11 cellular contexts compared by ENCODE assay signal in genomic region chr17:69869667-69870066, GRCh38.
DNase-seq lines count a peak whose midpoint lies in the region; ATAC-seq, FAIRE-seq and TF ChIP-seq lines count a peak whose summit lies in the region.
"Had no signal": no experiment of that assay in that cellular context is flagged by ENCODE, and none has a peak within 500 bp of the region (broad histone marks: within the 10 kb centered on the region; RNA-seq: fewer than 3 reads in every experiment).

No MANE protein-coding gene starts in this region.

- H3K4me3 Mint-ChIP-seq in H9: no peak overlapping the region

- H3K79me1 ChIP-seq in H9 (ENCODE audit: insufficient read depth, low read depth, low read length, poor library complexity, severe bottlenecking): no peaks in the 10 kb centered on the region

- H3K9me3 ChIP-seq in Karpas-422 (ENCODE audit: low read length) (no peaks in the 10 kb centered on the region), H9 (ENCODE audit: control insufficient read depth, low read depth, low read length) (no peaks in the 10 kb centered on the region)

- H4K20me1 ChIP-seq in Karpas-422 (ENCODE audit: insufficient read depth, low read depth, low read length): no peaks in the 10 kb centered on the region
- H4K20me1 ChIP-seq in H9 (ENCODE audit: control insufficient read depth, insufficient read depth, insufficient read length): no peaks in the 10 kb centered on the region

- H3K27ac Mint-ChIP-seq in H9: peak overlapping the region in 1 of 3 experiments; percentile 17; a peak in 2 of 7 replicates

- H3K23me2 ChIP-seq in H9 (ENCODE audit: insufficient read length, low read depth, low read length, poor library complexity, severe bottlenecking): no peaks in the 10 kb centered on the region

- H3K23ac ChIP-seq in H9 (ENCODE audit: insufficient read length, low read depth, low read length): no peak overlapping the region

- no peaks in the 10 kb centered on the region for H3K27me3 Mint-ChIP-seq in H9 (ENCODE audit: low read depth)

- H3K9ac ChIP-seq in Karpas-422 (ENCODE audit: low read length): no peak overlapping the region
- H3K9ac ChIP-seq in H9 (ENCODE audit: extremely low read depth, insufficient read length, low read length): no peak overlapping the region

- no peak overlapping the region for H3K14ac ChIP-seq in H9 (ENCODE audit: insufficient read depth, low read length)

- peaks cover 1 to 4% (median 1%) of the 10 kb centered on the region in 3 experiments; a peak in 3 of 7 replicates for H3K36me3 Mint-ChIP-seq in H9 (ENCODE audit: insufficient read depth in 1 of 3, low read depth in 3 of 3)

- no peak overlapping the region for H3K18ac ChIP-seq in H9 (ENCODE audit: insufficient read length, low read depth, low read length)

- H3K4ac ChIP-seq in H9 (ENCODE audit: low read depth, low read length): no peak overlapping the region

- H2BK20ac ChIP-seq in H9 (ENCODE audit: low read depth, low read length, poor library complexity, severe bottlenecking): no peak overlapping the region

- H2BK5ac ChIP-seq in H9 (ENCODE audit: insufficient read length, low read length): no peak overlapping the region

- H3K79me2 ChIP-seq in Karpas-422 (ENCODE audit: low read length) (no peaks in the 10 kb centered on the region), H9 (ENCODE audit: insufficient read depth, low read length) (no peaks in the 10 kb centered on the region)

- peaks cover 28 to 36% of the 10 kb centered on the region in 2 experiments for H3K4me1 Mint-ChIP-seq in H9

- H3K4me2 ChIP-seq in Karpas-422 (ENCODE audit: low read depth, low read length, poor library complexity, severe bottlenecking) (peak overlapping the region; percentile 17), H9 (ENCODE audit: insufficient read depth, insufficient read length, low read length) (no peak overlapping the region)

- H2AK5ac ChIP-seq in H9 (ENCODE audit: insufficient read length, low read length): no peak overlapping the region

- FAIRE-seq in HTR-8/SVneo (lab: Jason Lieb, UNC): no peak

- peak; percentile 9 for DNase-seq in GM10266 (ENCODE audit: extremely low spot score)
- DNase-seq in Karpas-422: no peak
- no peak for DNase-seq in HTR-8/SVneo (ENCODE audit: insufficient read length, low spot score)
- no peak for DNase-seq in medulla oblongata (ENCODE audit: extremely low spot score)
- no peak for DNase-seq in HK-2 (ENCODE audit: unreplicated experiment)
- DNase-seq in H9: no peak
- DNase-seq: activated gamma-delta T cell, NCI-H1105 treated with DMSO at 0.1 percent for 48 hours had no signal

- no peaks in the 10 kb centered on the region for H3K36me3 ChIP-seq in Karpas-422 (ENCODE audit: insufficient read depth, low read length)

- no peak overlapping the region for H3K56ac ChIP-seq in H9 (ENCODE audit: insufficient read length, low read depth, low read length)

- ATAC-seq in GM19463 (IDR thresholded peaks at IDR 0.05; ENCODE audit: unreplicated experiment) (peak; percentile 69), HG02885 (IDR thresholded peaks at IDR 0.05; ENCODE audit: poor library complexity, unreplicated experiment) (peak; percentile 90)

- H3K9me3 Mint-ChIP-seq in H9: peaks cover 1 to 3% of the 10 kb centered on the region in 2 experiments; a peak in 1 of 5 replicates

- no peaks in the 10 kb centered on the region for H3K9me2 ChIP-seq in Karpas-422 (replicated peaks; ENCODE audit: insufficient read depth, low read length)

- WGBS in H9 (ENCODE audit: extremely low coverage, insufficient read length, low lambda C conversion rate): no CpG with 5 or more reads among the region's 1 CpG

- H3K27me3 ChIP-seq in Karpas-422 (ENCODE audit: low read length): no peaks in the 10 kb centered on the region
- no peaks in the 10 kb centered on the region for H3K27me3 ChIP-seq in H9 (ENCODE audit: insufficient read depth, low read length)

- no peak overlapping the region for H4K8ac ChIP-seq in H9 (replicated peaks; ENCODE audit: insufficient read length, low read depth, low read length)

- H2BK120ac ChIP-seq in H9 (ENCODE audit: low read depth, low read length, poor library complexity, severe bottlenecking): no peak overlapping the region

- H2BK15ac ChIP-seq in H9 (ENCODE audit: low read depth, low read length): no peak overlapping the region

- TF ChIP-seq CTCF in GM10266 (IDR thresholded peaks at IDR 0.05; ENCODE audit: control insufficient read depth, insufficient read depth, low read depth, missing control alignments) (no peak), H9 (conservative IDR thresholded peaks at IDR 0.05) (no peak)

- H3K4me3 ChIP-seq in Karpas-422 (ENCODE audit: low read length): no peak overlapping the region

- H3K4me1 ChIP-seq in Karpas-422 (ENCODE audit: low read length): peaks cover 19% of the 10 kb centered on the region
- peaks cover 10% of the 10 kb centered on the region for H3K4me1 ChIP-seq in H9 (ENCODE audit: insufficient read depth, low read length)

- H2AFZ ChIP-seq in Karpas-422 (ENCODE audit: low read length) (no peak overlapping the region), H9 (ENCODE audit: low read length) (no peak overlapping the region)

- H3T11ph ChIP-seq in H9 (ENCODE audit: low read length): no peak overlapping the region

- no peak overlapping the region for H3K27ac ChIP-seq in Karpas-422 (ENCODE audit: low read length)
- no peak overlapping the region for H3K27ac ChIP-seq in H9 (ENCODE audit: insufficient read length, low read depth, low read length)
- H3K27ac ChIP-seq: HL-60 had no signal

- no peak overlapping the region for H2BK12ac ChIP-seq in H9 (ENCODE audit: insufficient read length, low read depth, low read length)

- H4K5ac ChIP-seq in H9 (ENCODE audit: insufficient read length, low read depth, low read length): no peak overlapping the region

- H4K91ac ChIP-seq in H9 (ENCODE audit: insufficient read length, low read depth, low read length): no peak overlapping the region
